Comparison of ENCODE assay signal across 18 cellular contexts in the genomic region with DNA sequence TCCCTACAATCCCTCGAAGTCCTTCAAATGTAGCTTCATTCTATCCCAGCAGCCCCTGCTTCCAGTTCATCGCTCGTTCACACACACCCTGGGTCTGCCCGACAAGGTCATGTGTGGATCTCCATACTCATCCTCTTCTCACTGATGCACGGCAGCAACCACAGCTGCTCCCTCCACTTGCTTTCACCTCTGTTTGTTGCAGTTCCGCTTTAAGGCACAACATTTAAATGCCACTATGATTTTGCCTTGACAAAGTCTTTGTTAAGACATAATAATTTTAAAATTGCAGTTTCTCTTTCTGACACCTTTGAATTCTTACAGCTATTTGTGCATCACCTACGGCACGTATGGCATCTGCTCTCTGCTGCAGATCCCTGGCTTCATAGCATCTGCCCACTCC. TPM values are rescaled to one million over a fixed set of nuclear protein-coding genes. Genes with fewer than 3 reads are reported as not detected.
"Had no signal": no experiment of that assay in that cellular context is flagged by ENCODE, and none has a peak within 500 bp of the region (broad histone marks: within the 10 kb centered on the region; RNA-seq: fewer than 3 reads in every experiment).

No MANE protein-coding gene starts in this region.

- H3K36me3 ChIP-seq: colonic mucosa, esophagus squamous epithelium, heart left ventricle, tibial nerve had no signal

- DNase-seq: activated CD4-positive, alpha-beta T cell treated with anti-CD3 and anti-CD28 coated beads, Interleukin-2, amount 50 U/mL, for 4 hours; activated CD4-positive, CD25-positive, alpha-beta regulatory T cell treated with anti-CD3 and anti-CD28 coated beads, Interleukin-2, amount 50 U/mL, for 72 hours; activated effector memory CD4-positive, alpha-beta T cell treated with anti-CD3 and anti-CD28 coated beads, Interleukin-2, amount 50 U/mL, for 16 hours; activated naive CD8-positive, alpha-beta T cell treated with anti-CD3 and anti-CD28 coated beads for 36 hours; activated T-cell treated with anti-CD3 and anti-CD28 coated beads, Interleukin-2, amount 50 U/mL, for 4 hours; colonic mucosa; esophagus squamous epithelium; foreskin fibroblast; heart left ventricle; left colon; naive thymus-derived CD4-positive, alpha-beta T cell; right cardiac atrium; small intestine; T-helper 9 cell had no signal

- FAIRE-seq: small intestine had no signal

- H3K4me1 ChIP-seq: colonic mucosa, esophagus squamous epithelium, tibial nerve had no signal

- ATAC-seq: activated T-cell treated with anti-CD3 and anti-CD28 coated beads, Interleukin-2, amount 50 U/mL, for 4 hours; heart left ventricle; left colon; naive thymus-derived CD4-positive, alpha-beta T cell; right cardiac atrium; stimulated activated effector memory CD8-positive, alpha-beta T cell treated with anti-CD3 and anti-CD28 coated beads, Interleukin-12 subunit alpha, Interleukin-12 subunit beta, amount 100 ng/mL, for 72 hours had no signal

- H3K27ac ChIP-seq: colonic mucosa, esophagus squamous epithelium, heart left ventricle, tibial nerve had no signal

- H3K4me3 ChIP-seq: colonic mucosa, esophagus squamous epithelium, heart left ventricle, tibial nerve had no signal

- H3K9me3 ChIP-seq: colonic mucosa, esophagus squamous epithelium, heart left ventricle, tibial nerve had no signal

- H3K27me3 ChIP-seq: colonic mucosa, tibial nerve had no signal

RNA-seq across cellular contexts. Expression of a gene that starts 1.8 kb away (rescaled TPM):
- total RNA-seq: activated naive CD8-positive, alpha-beta T cell treated with anti-CD3 and anti-CD28 coated beads for 36 hours; activated T-cell treated with anti-CD3 and anti-CD28 coated beads, Interleukin-2, amount 50 U/mL, for 4 hours; colonic mucosa; heart left ventricle; left colon; lung microvascular endothelial cell; posterior vena cava; right cardiac atrium; tibial nerve had no signal
- polyA plus RNA-seq: heart left ventricle; naive thymus-derived CD4-positive, alpha-beta T cell; right cardiac atrium; small intestine had no signal
